ENCODE assay signal across 23 cellular contexts in genomic region chr12:114735680-114736374, GRCh38. TPM values are rescaled to one million over a fixed set of nuclear protein-coding genes. Genes with fewer than 3 reads are reported as not detected.
DNase-seq lines count a peak whose midpoint lies in the region; ATAC-seq and TF ChIP-seq lines count a peak whose summit lies in the region.
"Had no signal": no experiment of that assay in that cellular context is flagged by ENCODE, and none has a peak within 500 bp of the region (broad histone marks: within the 10 kb centered on the region; RNA-seq: fewer than 3 reads in every experiment).

No MANE protein-coding gene starts in this region.

- no peak for ATAC-seq in mucosa of descending colon
- ATAC-seq in GM21723 (IDR thresholded peaks at IDR 0.05; ENCODE audit: unreplicated experiment), result no peak
- ATAC-seq: activated CD8-positive, alpha-beta T cell treated with anti-CD3 and anti-CD28 coated beads for 36 hours; gastroesophageal sphincter; stimulated activated effector memory CD8-positive, alpha-beta T cell treated with anti-CD3 and anti-CD28 coated beads, Interleukin-12 subunit alpha, Interleukin-12 subunit beta, amount 100 ng/mL, for 72 hours had no signal

- H3K4me3 ChIP-seq in HUES6 (ENCODE audit: low read depth, low read length), result peak overlapping the region; percentile 44
- H3K4me3 ChIP-seq in mucosa of descending colon, result no peak overlapping the region
- H3K4me3 ChIP-seq in smooth muscle cell, result peak overlapping the region; percentile 23
- H3K4me3 ChIP-seq: HAP-1 had no signal

- DNase-seq in ecto neural progenitor cell (ENCODE audit: low spot score) (peak; percentile 59), mucosa of descending colon (peak in 2 of 3 donors; percentile 21 to 32), smooth muscle cell (lab: John Stamatoyannopoulos, UW; ENCODE audit: unreplicated experiment) (no peak), type B pancreatic cell (ENCODE audit: extremely low spot score, unreplicated experiment) (no peak)
- DNase-seq in stimulated activated naive CD4-positive, alpha-beta T cell treated with Interleukin-2 at 50 U/mL for 16 hours (lab: John Stamatoyannopoulos, UW), result no peak
- DNase-seq: activated CD8-positive, alpha-beta T cell treated with anti-CD3 and anti-CD28 coated beads for 36 hours; activated naive CD4-positive, alpha-beta T cell treated with anti-CD3 and anti-CD28 coated beads for 36 hours; AML-193; CD4-positive, alpha-beta T cell; NCI-H1436 treated with DMSO at 0.1 percent for 48 hours; NCI-H2107; NCI-H446; NCI-H774; SIG-M5; substantia nigra had no signal

- no peak overlapping the region for H3K27ac Mint-ChIP-seq in type B pancreatic cell
- H3K27ac Mint-ChIP-seq: activated CD8-positive, alpha-beta T cell treated with anti-CD3 and anti-CD28 coated beads for 36 hours; activated naive CD4-positive, alpha-beta T cell treated with anti-CD3 and anti-CD28 coated beads for 36 hours; CD4-positive, alpha-beta T cell; IgD-negative memory B cell; stimulated activated effector memory CD8-positive, alpha-beta T cell treated with anti-CD3 and anti-CD28 coated beads, Interleukin-12 subunit alpha, Interleukin-12 subunit beta, amount 100 ng/mL, for 72 hours; T-helper 2 cell treated with Interferon-gamma antibody and Interleukin-4, amounts not matched to agents 5 μg/mL and 100 μg/mL, for 36 hours had no signal

- intact Hi-C loops in mucosa of descending colon (cut with DNase I, micrococcal nuclease), result no loop called here

- no peaks in the 10 kb centered on the region for H3K9me3 Mint-ChIP-seq in type B pancreatic cell
- H3K9me3 Mint-ChIP-seq: activated CD8-positive, alpha-beta T cell treated with anti-CD3 and anti-CD28 coated beads for 36 hours; activated naive CD4-positive, alpha-beta T cell treated with anti-CD3 and anti-CD28 coated beads for 36 hours; CD4-positive, alpha-beta T cell; stimulated activated effector memory CD8-positive, alpha-beta T cell treated with anti-CD3 and anti-CD28 coated beads, Interleukin-12 subunit alpha, Interleukin-12 subunit beta, amount 100 ng/mL, for 72 hours; T-helper 2 cell treated with Interferon-gamma antibody and Interleukin-4, amounts not matched to agents 5 μg/mL and 100 μg/mL, for 36 hours had no signal

- no peak overlapping the region for H3K4me3 Mint-ChIP-seq in type B pancreatic cell
- H3K4me3 Mint-ChIP-seq: activated CD8-positive, alpha-beta T cell treated with anti-CD3 and anti-CD28 coated beads for 36 hours; activated naive CD4-positive, alpha-beta T cell treated with anti-CD3 and anti-CD28 coated beads for 36 hours; CD4-positive, alpha-beta T cell; IgD-negative memory B cell; stimulated activated effector memory CD8-positive, alpha-beta T cell treated with anti-CD3 and anti-CD28 coated beads, Interleukin-12 subunit alpha, Interleukin-12 subunit beta, amount 100 ng/mL, for 72 hours; T-helper 2 cell treated with Interferon-gamma antibody and Interleukin-4, amounts not matched to agents 5 μg/mL and 100 μg/mL, for 36 hours had no signal

- H2AFZ ChIP-seq in smooth muscle cell (ENCODE audit: low read depth), result peak overlapping the region; percentile 73

- H3K9ac ChIP-seq in HUES6 (ENCODE audit: low read length) (no peak overlapping the region), smooth muscle cell (ENCODE audit: low read depth) (no peak overlapping the region)

- H3K27me3 ChIP-seq in HUES6 (ENCODE audit: control insufficient read depth, insufficient read depth, low read length), result peaks cover 47% of the 10 kb centered on the region
- H3K27me3 ChIP-seq in smooth muscle cell (ENCODE audit: low read depth), result peaks cover 17% of the 10 kb centered on the region
- H3K27me3 ChIP-seq: Peyer's patch had no signal

- H3K4me2 ChIP-seq in smooth muscle cell, result peak overlapping the region; percentile 75

- H4K20me1 ChIP-seq in smooth muscle cell (ENCODE audit: low read depth), result no peaks in the 10 kb centered on the region

- H3K36me3 Mint-ChIP-seq in type B pancreatic cell, result no peaks in the 10 kb centered on the region
- H3K36me3 Mint-ChIP-seq: IgD-negative memory B cell; stimulated activated effector memory CD8-positive, alpha-beta T cell treated with anti-CD3 and anti-CD28 coated beads, Interleukin-12 subunit alpha, Interleukin-12 subunit beta, amount 100 ng/mL, for 72 hours had no signal

- no peak overlapping the region for H3K27ac ChIP-seq in HUES6 (ENCODE audit: low read depth, low read length)
- H3K27ac ChIP-seq in smooth muscle cell (ENCODE audit: low read depth), result no peak overlapping the region
- H3K27ac ChIP-seq: gastroesophageal sphincter, Peyer's patch had no signal

- no peaks in the 10 kb centered on the region for H3F3A ChIP-seq in smooth muscle cell (ENCODE audit: low read depth)

- H3K4me1 ChIP-seq in HUES6 (ENCODE audit: control insufficient read depth, insufficient read depth, low read length) (peaks cover 25% of the 10 kb centered on the region), mucosa of descending colon (ENCODE audit: low read depth) (peaks cover 12% of the 10 kb centered on the region), smooth muscle cell (ENCODE audit: low read depth) (peaks cover 7% of the 10 kb centered on the region)
- H3K4me1 ChIP-seq: HAP-1 had no signal

- TF ChIP-seq CTCF in mucosa of descending colon (IDR thresholded peaks at IDR 0.05) (no peak), smooth muscle cell (IDR thresholded peaks at IDR 0.05; ENCODE audit: borderline replicate concordance, insufficient read depth, poor library complexity, severe bottlenecking) (no peak), type B pancreatic cell (conservative IDR thresholded peaks at IDR 0.05) (no peak)

- H3K36me3 ChIP-seq in HUES6 (ENCODE audit: control insufficient read depth, insufficient read depth, low read length) (no peaks in the 10 kb centered on the region), mucosa of descending colon (ENCODE audit: low read depth) (no peaks in the 10 kb centered on the region), smooth muscle cell (ENCODE audit: low read depth) (no peaks in the 10 kb centered on the region)
- H3K36me3 ChIP-seq: gastroesophageal sphincter, HAP-1, Peyer's patch had no signal

- H3K27me3 Mint-ChIP-seq in type B pancreatic cell, result no peaks in the 10 kb centered on the region

- H3K9me3 ChIP-seq in HUES6 (ENCODE audit: control insufficient read depth, insufficient read depth, low read depth, low read length) (no peaks in the 10 kb centered on the region), mucosa of descending colon (no peaks in the 10 kb centered on the region), smooth muscle cell (replicated peaks; ENCODE audit: low read depth) (no peaks in the 10 kb centered on the region)
- H3K9me3 ChIP-seq: gastroesophageal sphincter, Peyer's patch had no signal

- WGBS in smooth muscle cell (ENCODE audit: low lambda C conversion rate), result 22% methylated on average over 43 of the region's 43 CpGs

- H3K4me1 Mint-ChIP-seq in type B pancreatic cell (ENCODE audit: unreplicated experiment), result peaks cover 4% of the 10 kb centered on the region
- H3K4me1 Mint-ChIP-seq: IgD-negative memory B cell; stimulated activated effector memory CD8-positive, alpha-beta T cell treated with anti-CD3 and anti-CD28 coated beads, Interleukin-12 subunit alpha, Interleukin-12 subunit beta, amount 100 ng/mL, for 72 hours had no signal

- H3K79me2 ChIP-seq in smooth muscle cell (ENCODE audit: low read depth), result no peaks in the 10 kb centered on the region

RNA-seq across cellular contexts. Expression of gene TBX3, which starts 51.9 kb away (rescaled TPM):
- total RNA-seq in mucosa of descending colon, result 10 to 100 TPM in 2 of 3 donors, 1 to 10 TPM in 1; 8.1 to 13.9 (median 10.8) TPM
- total RNA-seq in smooth muscle cell, result 100 and 104 TPM in 2 replicates
- polyA plus RNA-seq in smooth muscle cell, result 100 and 110 TPM in 2 replicates
- total RNA-seq in type B pancreatic cell (ENCODE audit: low replicate concordance), result 102 and 130 TPM in 2 replicates
- total RNA-seq: activated CD8-positive, alpha-beta T cell treated with anti-CD3 and anti-CD28 coated beads for 36 hours; activated naive CD4-positive, alpha-beta T cell treated with anti-CD3 and anti-CD28 coated beads for 36 hours had no signal
- polyA plus RNA-seq: IgD-negative memory B cell had no signal

Comparison
In these comparisons a context has a peak if more than half of its experiments do, and no peak if none do; other contexts are left out.
1. DNase-seq: peak in ecto neural progenitor cell (single experiment) and mucosa of descending colon (2 of 3); none in smooth muscle cell (single experiment), stimulated activated naive CD4-positive, alpha-beta T cell treated with Interleukin-2 at 50 U/mL for 16 hours (single experiment) and type B pancreatic cell (single experiment).